In genomic region chr14:73234029-73234428, GRCh38 we compare ENCODE assay signal across 1 cellular context.
TF ChIP-seq lines count a peak whose summit lies in the region.

No MANE protein-coding gene starts in this region.

TF ChIP-seq in GM23338, 12 proteins besides CTCF, POLR2A, EP300 and RAD21 (continued from another document):
- TF ChIP-seq ZNF462 (CRISPR knock-in tag; IDR thresholded peaks at IDR 0.05) (no peak), POLR2AphosphoS5 (IDR thresholded peaks at IDR 0.05; ENCODE audit: low read depth) (no peak), ETS1 (IDR thresholded peaks at IDR 0.05) (no peak), NANOG (IDR thresholded peaks at IDR 0.05; ENCODE audit: borderline replicate concordance) (no peak), EZH2phosphoT487 (IDR thresholded peaks at IDR 0.05; ENCODE audit: unreplicated experiment) (no peak), CREB1 (CRISPR knock-in tag; IDR thresholded peaks at IDR 0.05; ENCODE audit: low read depth) (no peak), ZNF114 (CRISPR knock-in tag; IDR thresholded peaks at IDR 0.05) (no peak), REST (IDR thresholded peaks at IDR 0.05; ENCODE audit: unreplicated experiment) (no peak)
TF ChIP-seq in GM23338: peak in this region for 0.
